Comparison of ENCODE assay signal across 30 cellular contexts in genomic region chr12:3713483-3713882, GRCh38.
"Had no signal": no experiment of that assay in that cellular context is flagged by ENCODE, and none has a peak within 500 bp of the region (broad histone marks: within the 10 kb centered on the region; RNA-seq: fewer than 3 reads in every experiment).

No MANE protein-coding gene starts in this region.

- H3K4me1 ChIP-seq: adrenal gland, body of pancreas, lower lobe of right lung, pancreas, prostate gland, testis had no signal

- H3K4me3 ChIP-seq: adrenal gland, body of pancreas, left lung, lower lobe of right lung, pancreas, prostate gland, skin epidermis, testis, transverse colon had no signal

- FAIRE-seq: colon, endometrium, frontal cortex, pancreas had no signal

- H3K27me3 ChIP-seq: adrenal gland, body of pancreas, left lung, pancreas, testis, transverse colon had no signal

- ATAC-seq: body of pancreas; left lung; lower lobe of right lung; pancreas; sciatic nerve; stimulated activated naive CD8-positive, alpha-beta T cell treated with anti-CD3 and anti-CD28 coated beads, Interleukin-15, Interleukin-2, amounts not matched to agents 100 U/mL and 50 U/mL, for 24 hours; T-helper 17 cell had no signal

- H3K27ac ChIP-seq: adrenal gland, body of pancreas, left lung, lower lobe of right lung, pancreas, prostate gland, skin epidermis, testis, transverse colon, WERI-Rb-1 had no signal

- H3K9me3 ChIP-seq: adrenal gland, body of pancreas, left lung, lower lobe of right lung, pancreas, prostate gland, testis, transverse colon had no signal

- H3K36me3 ChIP-seq: adrenal gland, lower lobe of right lung, pancreas, prostate gland, transverse colon, WERI-Rb-1 had no signal

- DNase-seq: activated CD4-positive, alpha-beta T cell treated with anti-CD3 and anti-CD28 coated beads for 1 hour; activated CD4-positive, alpha-beta T cell treated with anti-CD3 and anti-CD28 coated beads, Interleukin-2, amount 50 U/mL, for 1 hour; activated effector memory CD4-positive, alpha-beta T cell treated with anti-CD3 and anti-CD28 coated beads, Interleukin-2, amount 50 U/mL, for 16 hours; activated naive CD4-positive, alpha-beta T cell treated with anti-CD3 and anti-CD28 coated beads for 36 hours; activated naive CD8-positive, alpha-beta T cell treated with anti-CD3 and anti-CD28 coated beads for 36 hours; adrenal gland; aorta; body of pancreas; dermis blood vessel endothelial cell; effector CD4-positive, alpha-beta T cell; left lung; lower lobe of right lung; nephron progenitor cell; nucleus accumbens; pancreas; retina; stimulated activated CD4-positive, alpha-beta T cell treated with anti-CD3 and anti-CD28 coated beads, Interleukin-12 subunit alpha, Interleukin-12 subunit beta, amount 100 ng/mL, for 4 hours; stimulated activated CD4-positive, alpha-beta T cell treated with anti-CD3 and anti-CD28 coated beads, Interleukin-4, amount 100 ng/mL, for 1 hour; stimulated activated naive CD8-positive, alpha-beta T cell treated with anti-CD3 and anti-CD28 coated beads, Interleukin-15, Interleukin-2, amounts not matched to agents 100 U/mL and 50 U/mL, for 24 hours; T-helper 17 cell; T1000; testis; transverse colon; WERI-Rb-1 had no signal
